ENCODE assay signal across 1 cellular context in the genomic region with DNA sequence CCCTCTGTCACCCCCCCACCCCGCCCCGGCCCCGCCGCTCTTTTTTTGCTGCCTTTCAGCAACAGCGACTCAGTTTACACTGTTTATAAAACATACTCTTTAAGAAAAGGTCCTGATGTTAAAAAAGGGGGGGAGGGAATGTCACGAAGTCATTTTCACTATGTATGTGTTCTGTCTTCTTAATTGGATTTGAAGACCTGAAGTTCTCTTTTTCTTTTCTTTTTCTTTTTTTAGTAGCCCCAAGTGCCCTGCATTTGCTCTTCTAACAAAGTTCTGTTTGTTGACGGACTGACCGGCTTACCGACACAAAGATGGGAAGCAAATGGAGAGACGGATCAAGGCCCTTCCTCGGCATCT.
TF ChIP-seq lines count a peak whose summit lies in the region.

No MANE protein-coding gene starts in this region.

TF ChIP-seq in HepG2, 621 proteins besides CTCF, POLR2A, EP300 and RAD21:
- TF ChIP-seq ZBTB38 (CRISPR knock-in tag; IDR thresholded peaks at IDR 0.05) (no peak), ZNF256 (CRISPR knock-in tag; conservative IDR thresholded peaks at IDR 0.05) (no peak), CHD4 (IDR thresholded peaks at IDR 0.05; ENCODE audit: borderline replicate concordance, low read length) (no peak), ZNF839 (CRISPR knock-in tag; IDR thresholded peaks at IDR 0.05; ENCODE audit: borderline replicate concordance) (no peak), ZNF496 (CRISPR knock-in tag; IDR thresholded peaks at IDR 0.05; ENCODE audit: insufficient replicate concordance) (no peak), TFAP4 (IDR thresholded peaks at IDR 0.05; ENCODE audit: borderline replicate concordance, low read depth) (no peak), CHD2 (IDR thresholded peaks at IDR 0.05; ENCODE audit: low read depth, low read length) (no peak), ZBTB21 (CRISPR knock-in tag; IDR thresholded peaks at IDR 0.05) (no peak), ELK4 (CRISPR knock-in tag; IDR thresholded peaks at IDR 0.05; ENCODE audit: borderline replicate concordance) (no peak), CENPT (CRISPR knock-in tag; IDR thresholded peaks at IDR 0.05; ENCODE audit: low read depth) (no peak), ZNF678 (CRISPR knock-in tag; IDR thresholded peaks at IDR 0.05) (no peak), HIVEP1 (CRISPR knock-in tag; IDR thresholded peaks at IDR 0.05) (no peak), CSRNP1 (CRISPR knock-in tag; IDR thresholded peaks at IDR 0.05) (no peak), ZC3H13 (CRISPR knock-in tag; IDR thresholded peaks at IDR 0.05) (no peak)
- TF ChIP-seq, protein P1, sequence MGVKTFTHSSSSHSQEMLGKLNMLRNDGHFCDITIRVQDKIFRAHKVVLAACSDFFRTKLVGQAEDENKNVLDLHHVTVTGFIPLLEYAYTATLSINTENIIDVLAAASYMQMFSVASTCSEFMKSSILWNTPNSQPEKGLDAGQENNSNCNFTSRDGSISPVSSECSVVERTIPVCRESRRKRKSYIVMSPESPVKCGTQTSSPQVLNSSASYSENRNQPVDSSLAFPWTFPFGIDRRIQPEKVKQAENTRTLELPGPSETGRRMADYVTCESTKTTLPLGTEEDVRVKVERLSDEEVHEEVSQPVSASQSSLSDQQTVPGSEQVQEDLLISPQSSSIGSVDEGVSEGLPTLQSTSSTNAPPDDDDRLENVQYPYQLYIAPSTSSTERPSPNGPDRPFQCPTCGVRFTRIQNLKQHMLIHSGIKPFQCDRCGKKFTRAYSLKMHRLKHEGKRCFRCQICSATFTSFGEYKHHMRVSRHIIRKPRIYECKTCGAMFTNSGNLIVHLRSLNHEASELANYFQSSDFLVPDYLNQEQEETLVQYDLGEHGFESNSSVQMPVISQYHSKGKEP (CRISPR knock-in tag; IDR thresholded peaks at IDR 0.05): no peak
- TF ChIP-seq, protein P2, sequence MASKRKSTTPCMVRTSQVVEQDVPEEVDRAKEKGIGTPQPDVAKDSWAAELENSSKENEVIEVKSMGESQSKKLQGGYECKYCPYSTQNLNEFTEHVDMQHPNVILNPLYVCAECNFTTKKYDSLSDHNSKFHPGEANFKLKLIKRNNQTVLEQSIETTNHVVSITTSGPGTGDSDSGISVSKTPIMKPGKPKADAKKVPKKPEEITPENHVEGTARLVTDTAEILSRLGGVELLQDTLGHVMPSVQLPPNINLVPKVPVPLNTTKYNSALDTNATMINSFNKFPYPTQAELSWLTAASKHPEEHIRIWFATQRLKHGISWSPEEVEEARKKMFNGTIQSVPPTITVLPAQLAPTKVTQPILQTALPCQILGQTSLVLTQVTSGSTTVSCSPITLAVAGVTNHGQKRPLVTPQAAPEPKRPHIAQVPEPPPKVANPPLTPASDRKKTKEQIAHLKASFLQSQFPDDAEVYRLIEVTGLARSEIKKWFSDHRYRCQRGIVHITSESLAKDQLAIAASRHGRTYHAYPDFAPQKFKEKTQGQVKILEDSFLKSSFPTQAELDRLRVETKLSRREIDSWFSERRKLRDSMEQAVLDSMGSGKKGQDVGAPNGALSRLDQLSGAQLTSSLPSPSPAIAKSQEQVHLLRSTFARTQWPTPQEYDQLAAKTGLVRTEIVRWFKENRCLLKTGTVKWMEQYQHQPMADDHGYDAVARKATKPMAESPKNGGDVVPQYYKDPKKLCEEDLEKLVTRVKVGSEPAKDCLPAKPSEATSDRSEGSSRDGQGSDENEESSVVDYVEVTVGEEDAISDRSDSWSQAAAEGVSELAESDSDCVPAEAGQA (IDR thresholded peaks at IDR 0.05; ENCODE audit: low read depth): no peak
- TF ChIP-seq, protein P2 (CRISPR knock-in tag; IDR thresholded peaks at IDR 0.05; ENCODE audit: borderline replicate concordance): no peak
- TF ChIP-seq, protein P3, sequence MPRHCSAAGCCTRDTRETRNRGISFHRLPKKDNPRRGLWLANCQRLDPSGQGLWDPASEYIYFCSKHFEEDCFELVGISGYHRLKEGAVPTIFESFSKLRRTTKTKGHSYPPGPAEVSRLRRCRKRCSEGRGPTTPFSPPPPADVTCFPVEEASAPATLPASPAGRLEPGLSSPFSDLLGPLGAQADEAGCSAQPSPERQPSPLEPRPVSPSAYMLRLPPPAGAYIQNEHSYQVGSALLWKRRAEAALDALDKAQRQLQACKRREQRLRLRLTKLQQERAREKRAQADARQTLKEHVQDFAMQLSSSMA (CRISPR knock-in tag; IDR thresholded peaks at IDR 0.05): no peak
